Comparison of ENCODE assay signal across 10 cellular contexts in genomic region chr12:132772551-132772950, GRCh38. TPM values are rescaled to one million over a fixed set of nuclear protein-coding genes. Genes with fewer than 3 reads are reported as not detected.
DNase-seq lines count a peak whose midpoint lies in the region; ATAC-seq and TF ChIP-seq lines count a peak whose summit lies in the region.
"Had no signal": no experiment of that assay in that cellular context is flagged by ENCODE, and none has a peak within 500 bp of the region (broad histone marks: within the 10 kb centered on the region; RNA-seq: fewer than 3 reads in every experiment).

No MANE protein-coding gene starts in this region.

- POLR2A ChIA-PET in naive thymus-derived CD4-positive, alpha-beta T cell (lab: Charles Lee), result interaction anchor here (1.4 kb wide), 1 partner anchor 56 kb away, joined by 4 read pairs; the partner anchor contains the start of gene GOLGA3

- H3K4me1 Mint-ChIP-seq in naive thymus-derived CD4-positive, alpha-beta T cell, result peaks cover 29 to 86% (median 72%) of the 10 kb centered on the region in 7 donors

- H3K36me3 Mint-ChIP-seq in naive thymus-derived CD4-positive, alpha-beta T cell, result peaks cover 0 to 35% (median 26%) of the 10 kb centered on the region in 5 donors

- intact Hi-C loops in naive thymus-derived CD4-positive, alpha-beta T cell (cut with micrococcal nuclease), result no loop called here

- no peaks in the 10 kb centered on the region for H3K27me3 Mint-ChIP-seq in naive thymus-derived CD4-positive, alpha-beta T cell

- DNase-seq in MV-4-11 (lab: John Stamatoyannopoulos, UW) (peak; percentile 92), NCI-H2227 treated with DMSO at 0.1 percent for 48 hours (lab: John Stamatoyannopoulos, UW) (no peak), NCI-H2107 (lab: John Stamatoyannopoulos, UW) (no peak), NCI-H1105 (lab: John Stamatoyannopoulos, UW) (no peak)
- no peak for DNase-seq in naive thymus-derived CD4-positive, alpha-beta T cell
- no peak for DNase-seq in activated CD8-positive, alpha-beta memory T cell treated with anti-CD3 and anti-CD28 coated beads for 24 hours
- DNase-seq: T-helper 2 cell had no signal

- H3K4me1 ChIP-seq in naive thymus-derived CD4-positive, alpha-beta T cell (ENCODE audit: control insufficient read depth in 2 of 2, insufficient read depth in 2 of 2, low read length in 2 of 2), result peaks cover 4 to 68% of the 10 kb centered on the region in 2 donors

- H3K27ac Mint-ChIP-seq in naive thymus-derived CD4-positive, alpha-beta T cell, result peak overlapping the region in 8 of 9 donors; percentile 54 to 93 (median 76)

- H3K36me3 ChIP-seq in naive thymus-derived CD4-positive, alpha-beta T cell (ENCODE audit: control insufficient read depth in 2 of 3, insufficient read depth in 3 of 3, low read length in 3 of 3), result peaks cover 0 to 39% (median 9%) of the 10 kb centered on the region in 3 experiments

- no peaks in the 10 kb centered on the region for H3K9me3 ChIP-seq in naive thymus-derived CD4-positive, alpha-beta T cell (ENCODE audit: control insufficient read depth in 2 of 3, low read length in 3 of 3)

- H3K9me3 Mint-ChIP-seq in naive thymus-derived CD4-positive, alpha-beta T cell, result peaks cover 0 to 4% (median 0%) of the 10 kb centered on the region in 11 donors

- TF ChIP-seq POLR2A in GM18505 (IDR thresholded peaks at IDR 0.05; ENCODE audit: borderline replicate concordance, extremely low read depth, insufficient read depth, insufficient read length), result no peak

- H3K4me3 Mint-ChIP-seq in naive thymus-derived CD4-positive, alpha-beta T cell, result peak overlapping the region in 3 of 10 donors; percentile 19 to 70 (median 56)

- no peak overlapping the region for H3K4me3 ChIP-seq in naive thymus-derived CD4-positive, alpha-beta T cell (ENCODE audit: low read length)

- peak; percentile 34 for ATAC-seq in GM18505 (IDR thresholded peaks at IDR 0.05; ENCODE audit: unreplicated experiment)
- ATAC-seq in GM21423 (IDR thresholded peaks at IDR 0.05; ENCODE audit: unreplicated experiment), result peak; percentile 32
- no peak for ATAC-seq in naive thymus-derived CD4-positive, alpha-beta T cell
- ATAC-seq: HCT116 had no signal

- CTCF ChIA-PET in naive thymus-derived CD4-positive, alpha-beta T cell (lab: Charles Lee), result no interaction called here

- no peaks in the 10 kb centered on the region for H3K27me3 ChIP-seq in naive thymus-derived CD4-positive, alpha-beta T cell (ENCODE audit: control insufficient read depth in 2 of 2, insufficient read depth in 2 of 2, low read length in 2 of 2)

- peak overlapping the region; percentile 29 for H3K27ac ChIP-seq in naive thymus-derived CD4-positive, alpha-beta T cell (ENCODE audit: low read depth, low read length)

RNA-seq across cellular contexts. Expression of gene ANKLE2, which starts 10.9 kb away (rescaled TPM):
- total RNA-seq in naive thymus-derived CD4-positive, alpha-beta T cell, result 10 to 100 TPM; 69.5 to 95.5 (median 92.2) TPM
- 10 to 100 TPM; 21.5 to 34.3 TPM for polyA plus RNA-seq in naive thymus-derived CD4-positive, alpha-beta T cell

RNA-seq across cellular contexts. Expression of gene GOLGA3, which starts 56.1 kb away (rescaled TPM):
- total RNA-seq in naive thymus-derived CD4-positive, alpha-beta T cell, result 10 to 100 TPM; 46.3 to 65.7 (median 63.6) TPM
- polyA plus RNA-seq in naive thymus-derived CD4-positive, alpha-beta T cell, result 10 to 100 TPM; 11.7 to 16.6 TPM
